In genomic region chr20:44209691-44210421, GRCh38 we compare ENCODE assay signal across 8 cellular contexts. TPM values are rescaled to one million over a fixed set of nuclear protein-coding genes. Genes with fewer than 3 reads are reported as not detected.
DNase-seq lines count a peak whose midpoint lies in the region; ATAC-seq and TF ChIP-seq lines count a peak whose summit lies in the region.

No MANE protein-coding gene starts in this region.

- H3K36me3 ChIP-seq in body of pancreas (replicated peaks in 1 of 2; ENCODE audit: insufficient read depth in 1 of 2, low read depth in 2 of 2) (peaks cover 0 to 6% of the 10 kb centered on the region in 2 donors), kidney epithelial cell (ENCODE audit: control insufficient read depth, insufficient read depth, low read length) (no peaks in the 10 kb centered on the region)

- H3K9me3 ChIP-seq in body of pancreas = no peaks in the 10 kb centered on the region

- ATAC-seq in body of pancreas (no peak), GM21390 (IDR thresholded peaks at IDR 0.05; ENCODE audit: unreplicated experiment) (no peak)
- no peak for ATAC-seq in stimulated activated naive CD8-positive, alpha-beta T cell treated with anti-CD3 and anti-CD28 coated beads, Interleukin-15, amount 100 ng/mL, for 72 hours

- peaks cover 38% of the 10 kb centered on the region for H3K4me1 ChIP-seq in body of pancreas

- peak overlapping the region; percentile 98 to 99 for H3K27ac Mint-ChIP-seq in stimulated activated naive CD8-positive, alpha-beta T cell treated with anti-CD3 and anti-CD28 coated beads, Interleukin-15, amount 100 ng/mL, for 72 hours

- intact Hi-C loops in body of pancreas (cut with DNase I) = loop anchor here (10.0 kb wide), 1 partner anchor 255 kb away; no protein-coding TSS in a partner anchor

- H3K4me3 ChIP-seq in body of pancreas (peak overlapping the region; percentile 52 to 71), kidney epithelial cell (ENCODE audit: low read depth, low read length) (peak overlapping the region; percentile 84)

- peak overlapping the region; percentile 93 to 100 for H3K4me3 Mint-ChIP-seq in stimulated activated naive CD8-positive, alpha-beta T cell treated with anti-CD3 and anti-CD28 coated beads, Interleukin-15, amount 100 ng/mL, for 72 hours

- no peaks in the 10 kb centered on the region for H3K27me3 ChIP-seq in body of pancreas
- H3K27me3 ChIP-seq in kidney epithelial cell (ENCODE audit: control insufficient read depth, insufficient read depth, low read length) = no peaks in the 10 kb centered on the region

- peaks cover 44% of the 10 kb centered on the region for H3K4me1 Mint-ChIP-seq in stimulated activated naive CD8-positive, alpha-beta T cell treated with anti-CD3 and anti-CD28 coated beads, Interleukin-15, amount 100 ng/mL, for 72 hours

- H3K9me3 Mint-ChIP-seq in stimulated activated naive CD8-positive, alpha-beta T cell treated with anti-CD3 and anti-CD28 coated beads, Interleukin-15, amount 100 ng/mL, for 72 hours = no peaks in the 10 kb centered on the region

- TF ChIP-seq CTCF in body of pancreas (IDR thresholded peaks at IDR 0.05) (no peak), kidney epithelial cell (IDR thresholded peaks at IDR 0.05; ENCODE audit: insufficient read depth, low read length, poor library complexity, severe bottlenecking) (no peak)

- H3K27me3 Mint-ChIP-seq in stimulated activated naive CD8-positive, alpha-beta T cell treated with anti-CD3 and anti-CD28 coated beads, Interleukin-15, amount 100 ng/mL, for 72 hours = no peaks in the 10 kb centered on the region

- WGBS in body of pancreas, 2 donors = 1% methylated on average over 32 of the region's 32 CpGs

- DNase-seq in activated effector memory CD4-positive, alpha-beta T cell treated with anti-CD3 and anti-CD28 coated beads, Interleukin-2, amount 50 U/mL, for 16 hours = peak; percentile 69
- no peak for DNase-seq in activated effector memory CD4-positive, alpha-beta T cell treated with Interleukin-2 at 50 U/mL for 16 hours
- DNase-seq in MV-4-11 (lab: John Stamatoyannopoulos, UW) (peak; percentile 30), body of pancreas (peak in 3 of 4 donors; percentile 23 to 40 (median 26)), kidney epithelial cell (ENCODE audit: low read depth) (no peak), NCI-H2171 (lab: John Stamatoyannopoulos, UW) (no peak)
- DNase-seq in stimulated activated naive CD8-positive, alpha-beta T cell treated with anti-CD3 and anti-CD28 coated beads, Interleukin-15, amount 100 ng/mL, for 72 hours = no peak

- TF ChIP-seq POLR2A in body of pancreas (IDR thresholded peaks at IDR 0.05) = no peak

- H3K27ac ChIP-seq in body of pancreas = peak overlapping the region; percentile 74 to 96 (median 90)

RNA-seq across cellular contexts. Expression of gene OSER1, which starts 0.7 kb away (rescaled TPM):
- 10 to 100 TPM in 1 of 2 donors, 1 to 10 TPM in 1; 2.0 to 17.1 TPM for total RNA-seq in body of pancreas
- total RNA-seq in kidney epithelial cell = 36.4 and 38.1 TPM in 2 replicates

RNA-seq across cellular contexts. Expression of gene JPH2, which starts 22.9 kb away (rescaled TPM):
- 1 to 10 TPM; 1.6 to 2.1 TPM for total RNA-seq in body of pancreas
- 2.4 and 3.0 TPM in 2 replicates for total RNA-seq in kidney epithelial cell

RNA-seq across cellular contexts. Expression of gene GDAP1L1, which starts 37.3 kb away (rescaled TPM):
- total RNA-seq in body of pancreas (not detected), kidney epithelial cell (not detected in 2 replicates)

Comparison
In these comparisons a context has a peak if more than half of its experiments do, and no peak if none do; other contexts are left out.
1. DNase-seq: peak in activated effector memory CD4-positive, alpha-beta T cell treated with anti-CD3 and anti-CD28 coated beads, Interleukin-2, amount 50 U/mL, for 16 hours (single experiment), MV-4-11 (single experiment) and body of pancreas (3 of 4); none in activated effector memory CD4-positive, alpha-beta T cell treated with Interleukin-2 at 50 U/mL for 16 hours (single experiment), kidney epithelial cell (single experiment), stimulated activated naive CD8-positive, alpha-beta T cell treated with anti-CD3 and anti-CD28 coated beads, Interleukin-15, amount 100 ng/mL, for 72 hours (0 of 2) and NCI-H2171 (single experiment).